33 cellular contexts compared by ENCODE assay signal in genomic region chr5:83042507-83042906, GRCh38. TPM values are rescaled to one million over a fixed set of nuclear protein-coding genes. Genes with fewer than 3 reads are reported as not detected.
DNase-seq lines count a peak whose midpoint lies in the region; ATAC-seq, FAIRE-seq and TF ChIP-seq lines count a peak whose summit lies in the region.
"Had no signal": no experiment of that assay in that cellular context is flagged by ENCODE, and none has a peak within 500 bp of the region (broad histone marks: within the 10 kb centered on the region; RNA-seq: fewer than 3 reads in every experiment).

No MANE protein-coding gene starts in this region.

- POLR2A ChIA-PET in HepG2 (lab: Yijun Ruan, JAX): no interaction called here

- H3K9me3 ChIP-seq in HepG2 (ENCODE audit: low read length) (no peaks in the 10 kb centered on the region), small intestine (ENCODE audit: control insufficient read depth, low read depth) (no peaks in the 10 kb centered on the region)
- H3K9me3 ChIP-seq: A549; BE2C; BLaER1; BLaER1 treated with 17β-estradiol and CSF1 and Interleukin-3, amounts not matched to agents 10 nM and 100 nM; Caco-2 had no signal

- H3K4me1 ChIP-seq in HepG2 (ENCODE audit: insufficient read depth, low read length) (peaks cover 14% of the 10 kb centered on the region), small intestine (ENCODE audit: control insufficient read depth in 2 of 2, insufficient read depth in 1 of 2, low read depth in 1 of 2, low read length in 1 of 2) (no peaks in the 10 kb centered on the region)
- H3K4me1 ChIP-seq: A549; BLaER1; BLaER1 treated with 17β-estradiol and CSF1 and Interleukin-3, amounts not matched to agents 10 nM and 100 nM; Caco-2 had no signal

- FAIRE-seq in HepG2 (lab: Jason Lieb, UNC): no peak
- FAIRE-seq in small intestine (lab: Jason Lieb, UNC): no peak
- FAIRE-seq: A204.1, A549, D721Med had no signal

- TF ChIP-seq RAD21 in HepG2 (CRISPR knock-in tag; IDR thresholded peaks at IDR 0.05): no peak

- no peak for TF ChIP-seq CTCF in HepG2 (CRISPR knock-in tag; IDR thresholded peaks at IDR 0.05)

- H3K27ac ChIP-seq in HepG2 (ENCODE audit: extremely low read length, insufficient read depth, low read length): no peak overlapping the region
- peak overlapping the region in 1 of 2 donors; percentile 5 for H3K27ac ChIP-seq in small intestine (ENCODE audit: low read depth in 1 of 2, low read length in 1 of 2)
- H3K27ac ChIP-seq: 22Rv1; A549; BLaER1; BLaER1 treated with 17β-estradiol and CSF1 and Interleukin-3, amounts not matched to agents 10 nM and 100 nM; C4-2B had no signal

- no TSS peak for BruUV-seq in HepG2 (replicated peaks; lab: Mats Ljungman, UMichigan)

- H4K20me1 ChIP-seq in HepG2 (ENCODE audit: insufficient read depth, low read length): no peaks in the 10 kb centered on the region
- H4K20me1 ChIP-seq: BLaER1; BLaER1 treated with 17β-estradiol and CSF1 and Interleukin-3, amounts not matched to agents 10 nM and 100 nM had no signal

- H3K79me2 ChIP-seq in HepG2 (ENCODE audit: insufficient read depth, low read length): no peaks in the 10 kb centered on the region

- H3K9ac ChIP-seq in HepG2 (ENCODE audit: insufficient read depth, low read depth, low read length): no peak overlapping the region
- H3K9ac ChIP-seq: BLaER1; BLaER1 treated with 17β-estradiol and CSF1 and Interleukin-3, amounts not matched to agents 10 nM and 100 nM had no signal

- H3K4me3 ChIP-seq in HepG2 (replicated peaks in 1 of 3; ENCODE audit: insufficient read depth in 1 of 3, low read depth in 2 of 3, low read length in 3 of 3) (no peak overlapping the region), small intestine (ENCODE audit: low read depth in 1 of 2, low read length in 2 of 2) (no peak overlapping the region)
- H3K4me3 ChIP-seq: A549; BLaER1; BLaER1 treated with 17β-estradiol and CSF1 and Interleukin-3, amounts not matched to agents 10 nM and 100 nM had no signal

- intact Hi-C loops in HepG2 (cut with micrococcal nuclease; ENCODE audit: unreplicated experiment): no loop called here

- H3K36me3 ChIP-seq in HepG2 (replicated peaks in 1 of 2; ENCODE audit: control insufficient read depth in 1 of 2, insufficient read depth in 2 of 2, low read length in 2 of 2) (no peaks in the 10 kb centered on the region), small intestine (ENCODE audit: control insufficient read depth in 2 of 2, insufficient read depth in 2 of 2, low read length in 2 of 2) (peaks cover 0 to 2% of the 10 kb centered on the region in 2 donors)
- H3K36me3 ChIP-seq: BE2C, BLaER1 had no signal

- H3K27me3 ChIP-seq in HepG2 (ENCODE audit: control insufficient read depth in 1 of 2, insufficient read depth in 2 of 2, low read length in 2 of 2) (no peaks in the 10 kb centered on the region), small intestine (ENCODE audit: control insufficient read depth in 2 of 2, insufficient read depth in 2 of 2, low read length in 2 of 2) (no peaks in the 10 kb centered on the region)
- H3K27me3 ChIP-seq: BE2C; BLaER1; BLaER1 treated with 17β-estradiol and CSF1 and Interleukin-3, amounts not matched to agents 10 nM and 100 nM had no signal

- no peak overlapping the region for H3K4me2 ChIP-seq in HepG2 (ENCODE audit: low read depth, low read length)
- H3K4me2 ChIP-seq: A549; BLaER1; BLaER1 treated with 17β-estradiol and CSF1 and Interleukin-3, amounts not matched to agents 10 nM and 100 nM had no signal

- ATAC-seq in HepG2 (peak; percentile 80), HG03469 (IDR thresholded peaks at IDR 0.05; ENCODE audit: unreplicated experiment) (no peak), HG03175 (IDR thresholded peaks at IDR 0.05; ENCODE audit: unreplicated experiment) (no peak)
- ATAC-seq: A549; CD8-positive, alpha-beta T cell had no signal

- no peak for TF ChIP-seq EP300 in HepG2 (IDR thresholded peaks at IDR 0.05; ENCODE audit: low read depth in 2 of 2, low read length in 2 of 2)
- no peak for TF ChIP-seq EP300 in HepG2 (CRISPR knock-in tag; IDR thresholded peaks at IDR 0.05; ENCODE audit: borderline replicate concordance)

- in situ Hi-C loops in HepG2 (cut with HindIII; ENCODE audit: extremely low pct_ligation_motif_present, low pct_unique_long_range_greater_than_20kb): no loop called here

- DNase-seq in HepG2 (ENCODE audit: low spot score): no peak
- DNase-seq in mucosa of gallbladder (ENCODE audit: low spot score): peak; percentile 32
- peak; percentile 82 for DNase-seq in small intestine
- no peak for DNase-seq in NCI-H2227 (lab: John Stamatoyannopoulos, UW; ENCODE audit: unreplicated experiment)
- DNase-seq: 8988T; ACHN; AML-193; BE2C; C1 segment of cervical spinal cord; Caco-2; Calu3; CD4-positive, alpha-beta memory T cell; CD4-positive, alpha-beta T cell; CD4-positive, CD25-positive, alpha-beta regulatory T cell; CD8-positive, alpha-beta memory T cell; CD8-positive, alpha-beta T cell; COR-L47; DMS 273 treated with DMSO at 0.1 percent for 48 hours; DMS153; DMS53; DMS79; DMS79 treated with DMSO at 0.1 percent for 48 hours; DND-41; EL had no signal

- TF ChIP-seq POLR2A in HepG2 (IDR thresholded peaks at IDR 0.05; ENCODE audit: insufficient read depth in 1 of 2, low read depth in 2 of 2, low read length in 2 of 2): no peak

- CTCF ChIA-PET in HepG2 (lab: Yijun Ruan, JAX; ENCODE audit: low intra/inter-chr PET ratio, low total read pairs): no interaction called here

- WGBS in HepG2 (ENCODE audit: low lambda C conversion rate): 21% methylated on average over 3 of the region's 3 CpGs
- 27 to 71% (median 55%) methylated on average over 3 of the region's 3 CpGs for WGBS in small intestine, 3 donors

- no peak overlapping the region for H2AFZ ChIP-seq in HepG2 (ENCODE audit: low read length)

TF ChIP-seq in HepG2, 621 proteins besides CTCF, POLR2A, EP300 and RAD21 (continues in another document):
- peak; percentile 50 for TF ChIP-seq HNF4A (CRISPR knock-in tag; IDR thresholded peaks at IDR 0.05)

RNA-seq across cellular contexts. Expression of gene TMEM167A, which starts 34.7 kb away (rescaled TPM):
- 78.7 and 122 TPM in 2 replicates for total RNA-seq in HepG2 (2016; rRNA removed; fragmentation: Illumina TruSeq; extraction: Trizol)
- 56.0 and 68.4 TPM in 2 replicates for total RNA-seq in HepG2 (2016; cell fraction: cytosol; rRNA removed; fragmentation: Illumina TruSeq; extraction: Trizol; ENCODE audit: low read depth)
- total RNA-seq in HepG2 (2016; cell fraction: insoluble cytoplasmic fraction; rRNA removed; fragmentation: Illumina TruSeq; extraction: Trizol): 83.6 and 113 TPM in 2 replicates
- total RNA-seq in HepG2 (2016; cell fraction: membrane; rRNA removed; fragmentation: Illumina TruSeq; extraction: Trizol): 101 and 103 TPM in 2 replicates
- 48.5 and 52.0 TPM in 2 replicates for total RNA-seq in HepG2 (2016; cell fraction: nucleus; rRNA removed; fragmentation: Illumina TruSeq; extraction: Trizol)
- 31.2 and 47.0 TPM in 2 replicates for polyA plus RNA-seq in HepG2 (2011; rRNA removed)
- polyA plus RNA-seq in HepG2 (2011; cell fraction: cytosol; rRNA removed): 14.8 and 24.3 TPM in 2 replicates
- polyA plus RNA-seq in HepG2 (2011; cell fraction: nucleus; rRNA removed): 10.8 and 14.5 TPM in 2 replicates
- polyA plus RNA-seq in HepG2 (2012): 51.1 and 68.1 TPM in 2 replicates
- polyA plus RNA-seq in HepG2 (2016; cell fraction: cytosol; fragmentation: Illumina TruSeq; extraction: Trizol; ENCODE audit: low read depth): 124 and 160 TPM in 2 replicates
- 154 and 158 TPM in 2 replicates for polyA plus RNA-seq in HepG2 (2016; cell fraction: insoluble cytoplasmic fraction; fragmentation: Illumina TruSeq; extraction: Trizol; ENCODE audit: low read depth)
- 139 and 166 TPM in 2 replicates for polyA plus RNA-seq in HepG2 (2016; cell fraction: membrane; fragmentation: Illumina TruSeq; extraction: Trizol; ENCODE audit: low read depth)
- polyA plus RNA-seq in HepG2 (2016; cell fraction: nucleus; fragmentation: Illumina TruSeq; extraction: Trizol; ENCODE audit: insufficient read depth, low read depth): 110 and 111 TPM in 2 replicates
- 10.9 and 15.7 TPM in 2 replicates for polyA minus RNA-seq in HepG2 (2011; rRNA and poly(A)+ RNA removed; ENCODE audit: low replicate concordance)
- polyA minus RNA-seq in HepG2 (2011; cell fraction: cytosol; rRNA and poly(A)+ RNA removed): 18.0 and 21.0 TPM in 2 replicates
- polyA minus RNA-seq in HepG2 (2011; cell fraction: nucleus; rRNA and poly(A)+ RNA removed): 49.2 and 65.1 TPM in 2 replicates
- total RNA-seq in mucosa of gallbladder: 91.7 TPM
- polyA plus RNA-seq in small intestine: 10 to 100 TPM; 35.9 to 46.1 (median 42.4) TPM

RNA-seq across cellular contexts. Expression of gene XRCC4, which starts 34.8 kb away (rescaled TPM):
- total RNA-seq in HepG2 (2016; rRNA removed; fragmentation: Illumina TruSeq; extraction: Trizol) (12.6 and 21.8 TPM in 2 replicates), mucosa of gallbladder (7.6 TPM)
- total RNA-seq in HepG2 (2016; cell fraction: cytosol; rRNA removed; fragmentation: Illumina TruSeq; extraction: Trizol; ENCODE audit: low read depth): 3.6 and 3.7 TPM in 2 replicates
- total RNA-seq in HepG2 (2016; cell fraction: insoluble cytoplasmic fraction; rRNA removed; fragmentation: Illumina TruSeq; extraction: Trizol): 13.0 and 21.9 TPM in 2 replicates
- 4.2 and 5.0 TPM in 2 replicates for total RNA-seq in HepG2 (2016; cell fraction: membrane; rRNA removed; fragmentation: Illumina TruSeq; extraction: Trizol)
- 15.2 and 16.2 TPM in 2 replicates for total RNA-seq in HepG2 (2016; cell fraction: nucleus; rRNA removed; fragmentation: Illumina TruSeq; extraction: Trizol)
- polyA plus RNA-seq in HepG2 (2011; rRNA removed) (2.0 and 2.8 TPM in 2 replicates), small intestine (10 to 100 TPM in 2 of 3 donors, 1 to 10 TPM in 1; 9.2 to 12.4 (median 12.4) TPM)
- 0.98 and 1.6 TPM in 2 replicates for polyA plus RNA-seq in HepG2 (2011; cell fraction: cytosol; rRNA removed)
- 0.58 and 0.66 TPM in 2 replicates for polyA plus RNA-seq in HepG2 (2011; cell fraction: nucleus; rRNA removed)
- 3.8 and 6.4 TPM in 2 replicates for polyA plus RNA-seq in HepG2 (2012)
- 1.5 and 1.9 TPM in 2 replicates for polyA plus RNA-seq in HepG2 (2016; cell fraction: cytosol; fragmentation: Illumina TruSeq; extraction: Trizol; ENCODE audit: low read depth)
- polyA plus RNA-seq in HepG2 (2016; cell fraction: insoluble cytoplasmic fraction; fragmentation: Illumina TruSeq; extraction: Trizol; ENCODE audit: low read depth): 17.3 and 22.9 TPM in 2 replicates
- polyA plus RNA-seq in HepG2 (2016; cell fraction: membrane; fragmentation: Illumina TruSeq; extraction: Trizol; ENCODE audit: low read depth): 2.8 and 2.9 TPM in 2 replicates
- polyA plus RNA-seq in HepG2 (2016; cell fraction: nucleus; fragmentation: Illumina TruSeq; extraction: Trizol; ENCODE audit: insufficient read depth, low read depth): 6.1 TPM in 2 replicates
- polyA minus RNA-seq in HepG2 (2011; rRNA and poly(A)+ RNA removed; ENCODE audit: low replicate concordance): 0.46 and 1.4 TPM in 2 replicates
- 1.1 and 1.6 TPM in 2 replicates for polyA minus RNA-seq in HepG2 (2011; cell fraction: cytosol; rRNA and poly(A)+ RNA removed)
- 11.3 and 12.4 TPM in 2 replicates for polyA minus RNA-seq in HepG2 (2011; cell fraction: nucleus; rRNA and poly(A)+ RNA removed)

Comparison
In these comparisons a context has a peak if more than half of its experiments do, and no peak if none do; other contexts are left out.
1. DNase-seq: peak in mucosa of gallbladder (single experiment) and small intestine (single experiment); none in HepG2 (single experiment) and NCI-H2227 (single experiment).